In genomic region chr5:1010181-1010510, GRCh38 we compare ENCODE assay signal across 10 cellular contexts. TPM values are rescaled to one million over a fixed set of nuclear protein-coding genes. Genes with fewer than 3 reads are reported as not detected.
DNase-seq lines count a peak whose midpoint lies in the region; ATAC-seq and TF ChIP-seq lines count a peak whose summit lies in the region.
"Had no signal": no experiment of that assay in that cellular context is flagged by ENCODE, and none has a peak within 500 bp of the region (broad histone marks: within the 10 kb centered on the region; RNA-seq: fewer than 3 reads in every experiment).

No MANE protein-coding gene starts in this region.

- intact Hi-C loops in activated naive CD4-positive, alpha-beta T cell treated with anti-CD3 and anti-CD28 coated beads for 36 hours (cut with micrococcal nuclease), result loop anchor here (2.0 kb wide), 1 partner anchor 75 kb away; no protein-coding TSS in a partner anchor
- intact Hi-C loops in cardiac septum (cut with DNase I), result loop anchor here (10.0 kb wide), 1 partner anchor 85 kb away; no protein-coding TSS in a partner anchor

- H3K27me3 Mint-ChIP-seq in activated naive CD4-positive, alpha-beta T cell treated with anti-CD3 and anti-CD28 coated beads for 36 hours (ENCODE audit: low read depth), result peaks cover 49% of the 10 kb centered on the region
- peaks cover 31% of the 10 kb centered on the region for H3K27me3 Mint-ChIP-seq in type B pancreatic cell

- H3K36me3 Mint-ChIP-seq in activated naive CD4-positive, alpha-beta T cell treated with anti-CD3 and anti-CD28 coated beads for 36 hours (ENCODE audit: low read depth), result no peaks in the 10 kb centered on the region
- no peaks in the 10 kb centered on the region for H3K36me3 Mint-ChIP-seq in type B pancreatic cell
- H3K36me3 Mint-ChIP-seq: CD4-positive, CD25-positive, alpha-beta regulatory T cell had no signal

- TF ChIP-seq CTCF in type B pancreatic cell (conservative IDR thresholded peaks at IDR 0.05), result peak; percentile 17

- ATAC-seq in GM21825 (IDR thresholded peaks at IDR 0.05; ENCODE audit: unreplicated experiment), result no peak

- no peak overlapping the region for H3K27ac Mint-ChIP-seq in activated naive CD4-positive, alpha-beta T cell treated with anti-CD3 and anti-CD28 coated beads for 36 hours
- H3K27ac Mint-ChIP-seq in type B pancreatic cell, result peak overlapping the region; percentile 48
- H3K27ac Mint-ChIP-seq: CD4-positive, CD25-positive, alpha-beta regulatory T cell had no signal

- peaks cover 17% of the 10 kb centered on the region for H3K4me1 Mint-ChIP-seq in activated naive CD4-positive, alpha-beta T cell treated with anti-CD3 and anti-CD28 coated beads for 36 hours (ENCODE audit: low read depth)
- H3K4me1 Mint-ChIP-seq in type B pancreatic cell (ENCODE audit: unreplicated experiment), result peaks cover 33% of the 10 kb centered on the region

- H3K9me3 Mint-ChIP-seq in activated naive CD4-positive, alpha-beta T cell treated with anti-CD3 and anti-CD28 coated beads for 36 hours, result no peaks in the 10 kb centered on the region
- no peaks in the 10 kb centered on the region for H3K9me3 Mint-ChIP-seq in type B pancreatic cell

- no peak overlapping the region for H3K4me3 Mint-ChIP-seq in activated naive CD4-positive, alpha-beta T cell treated with anti-CD3 and anti-CD28 coated beads for 36 hours
- peak overlapping the region; percentile 82 for H3K4me3 Mint-ChIP-seq in type B pancreatic cell

- CTCF ChIA-PET in activated naive CD4-positive, alpha-beta T cell treated with anti-CD3 and anti-CD28 coated beads for 36 hours (lab: Charles Lee), result interaction anchor here (1.6 to 2.3 kb wide), 4 partner anchors 19 to 86 kb away, joined by 4 to 11 read pairs (median 6); no protein-coding TSS in a partner anchor

- peak; percentile 13 for DNase-seq in activated naive CD4-positive, alpha-beta T cell treated with anti-CD3 and anti-CD28 coated beads for 36 hours
- no peak for DNase-seq in activated naive CD4-positive, alpha-beta T cell (lab: John Stamatoyannopoulos, UW)
- DNase-seq in NOMO-1 treated with dmso at 0.1 percent for 144 hours (lab: John Stamatoyannopoulos, UW; ENCODE audit: unreplicated experiment), result peak; percentile 45
- peak; percentile 71 for DNase-seq in cardiac septum (ENCODE audit: low spot score)
- peak; percentile 52 for DNase-seq in type B pancreatic cell (ENCODE audit: extremely low spot score, unreplicated experiment)
- DNase-seq in DMS114 treated with DMSO at 0.1 percent for 48 hours (lab: John Stamatoyannopoulos, UW; ENCODE audit: unreplicated experiment), result no peak
- DNase-seq in activated gamma-delta T cell (lab: John Stamatoyannopoulos, UW), result no peak
- DNase-seq: CD4-positive, CD25-positive, alpha-beta regulatory T cell; NCI-H1436 treated with DMSO at 0.1 percent for 48 hours had no signal

RNA-seq across cellular contexts. Expression of gene NKD2, which starts 1.5 kb away (rescaled TPM):
- total RNA-seq in activated naive CD4-positive, alpha-beta T cell treated with anti-CD3 and anti-CD28 coated beads for 36 hours, result 1 to 10 TPM; 1.4 to 2.5 TPM
- total RNA-seq in cardiac septum, result 3.6 TPM
- 23.3 and 24.3 TPM in 2 replicates for total RNA-seq in type B pancreatic cell (ENCODE audit: low replicate concordance)
- total RNA-seq: CD4-positive, CD25-positive, alpha-beta regulatory T cell had no signal

Comparison
In these comparisons a context has a peak if more than half of its experiments do, and no peak if none do; other contexts are left out.
1. DNase-seq: peak in activated naive CD4-positive, alpha-beta T cell treated with anti-CD3 and anti-CD28 coated beads for 36 hours (single experiment), NOMO-1 treated with dmso at 0.1 percent for 144 hours (single experiment), cardiac septum (single experiment) and type B pancreatic cell (single experiment); none in activated naive CD4-positive, alpha-beta T cell (0 of 4), DMS114 treated with DMSO at 0.1 percent for 48 hours (single experiment) and activated gamma-delta T cell (single experiment).